14 cellular contexts compared by ENCODE assay signal in the genomic region with DNA sequence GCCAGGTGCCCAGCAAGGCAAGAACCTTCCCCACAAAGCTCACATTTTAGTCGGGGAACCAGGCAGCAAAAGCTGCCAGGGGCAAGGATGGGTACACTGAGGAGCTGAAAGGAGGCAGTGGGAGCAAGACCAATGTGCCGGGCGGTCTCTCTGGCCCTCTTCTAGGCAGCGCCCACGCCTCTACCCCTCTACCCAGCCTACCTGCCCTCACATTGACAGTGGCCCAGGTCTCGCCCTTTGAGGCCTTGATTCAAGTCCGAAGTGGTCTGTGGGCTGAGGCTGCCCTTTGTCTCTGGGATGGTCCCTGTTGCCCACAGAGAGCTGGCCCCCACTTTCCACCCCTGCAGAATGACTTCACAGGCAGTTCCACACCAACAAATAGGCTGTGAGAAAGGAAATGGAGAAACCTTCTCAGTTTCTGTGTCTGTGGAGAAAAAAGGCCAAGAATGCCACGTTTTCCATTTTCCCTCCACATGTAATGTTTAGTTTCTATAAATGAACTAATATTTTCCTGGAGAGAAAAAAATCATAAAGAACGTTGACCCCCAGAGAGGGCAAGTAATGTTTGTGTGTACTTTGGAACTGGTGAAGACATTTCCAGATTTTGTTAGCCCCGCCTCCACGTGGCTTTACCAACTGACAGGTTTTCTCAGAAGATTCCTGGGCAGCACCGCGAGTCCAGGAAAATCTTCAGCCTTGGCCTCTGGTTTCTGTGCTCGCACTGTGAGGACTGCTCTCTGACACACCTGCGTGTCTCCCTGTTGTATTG. TPM values are rescaled to one million over a fixed set of nuclear protein-coding genes. Genes with fewer than 3 reads are reported as not detected.
DNase-seq lines count a peak whose midpoint lies in the region; ATAC-seq and TF ChIP-seq lines count a peak whose summit lies in the region.
"Had no signal": no experiment of that assay in that cellular context is flagged by ENCODE, and none has a peak within 500 bp of the region (broad histone marks: within the 10 kb centered on the region; RNA-seq: fewer than 3 reads in every experiment).

No MANE protein-coding gene starts in this region.

- no peak overlapping the region for H3K23ac ChIP-seq in neuronal stem cell (ENCODE audit: low read depth, low read length, poor library complexity)

- TF ChIP-seq CTCF in right atrium auricular region (IDR thresholded peaks at IDR 0.05) (no peak), endodermal cell (conservative IDR thresholded peaks at IDR 0.05) (no peak)

- H3K36me3 ChIP-seq in right atrium auricular region (no peaks in the 10 kb centered on the region), endodermal cell (ENCODE audit: control insufficient read depth, insufficient read depth, low read length) (no peaks in the 10 kb centered on the region), neuronal stem cell (replicated peaks in 1 of 2; ENCODE audit: control insufficient read depth in 2 of 2, insufficient read depth in 2 of 2, low read length in 2 of 2) (no peaks in the 10 kb centered on the region)

- H3K4me3 Mint-ChIP-seq in endodermal cell: no peak overlapping the region
- H3K4me3 Mint-ChIP-seq: activated T-helper 1 cell treated with anti-CD3 and anti-CD28 coated beads, Interleukin-12 subunit alpha, Interleukin-12 subunit beta, Interleukin-2, Interleukin-4 antibody, amounts not matched to agents 30 ng/mL and 10 ng/mL and 1 ng/mL, durations not matched to agents 14 hours and 24 hours and 36 hours; IgD-negative memory B cell; natural killer cell; stimulated activated naive B cell treated with anti-CD40 and anti-IgM and Interleukin-4, amounts not matched to agents 10 μg/mL and 1 μg/mL and 100 μg/mL, for 72 hours; T-helper 2 cell treated with Interferon-gamma antibody and Interleukin-4, amounts not matched to agents 5 μg/mL and 100 μg/mL, for 36 hours had no signal

- no peak overlapping the region for H3K4ac ChIP-seq in neuronal stem cell (ENCODE audit: low read length)

- peak; percentile 50 for DNase-seq in right atrium auricular region (ENCODE audit: low spot score)
- DNase-seq in right cardiac atrium: no peak
- peak; percentile 44 for DNase-seq in endodermal cell
- DNase-seq in neuronal stem cell (ENCODE audit: low spot score): no peak
- no peak for DNase-seq in NK-92 treated with Interleukin-12 subunit alpha and Interleukin-12 subunit beta, amount 100 ng/mL, for 24 hours (lab: John Stamatoyannopoulos, UW)
- DNase-seq in epidermal melanocyte (ENCODE audit: insufficient read length, low spot score): no peak
- DNase-seq in cortex of kidney (lab: John Stamatoyannopoulos, UW): no peak
- DNase-seq: natural killer cell; SHP77; stimulated activated naive B cell treated with anti-CD40 and anti-IgM and Interleukin-4, amounts not matched to agents 10 μg/mL and 1 μg/mL and 100 μg/mL, for 72 hours had no signal

- H3K27me3 Mint-ChIP-seq in endodermal cell (ENCODE audit: insufficient read depth): no peaks in the 10 kb centered on the region
- H3K27me3 Mint-ChIP-seq: IgD-negative memory B cell; stimulated activated naive B cell treated with anti-CD40 and anti-IgM and Interleukin-4, amounts not matched to agents 10 μg/mL and 1 μg/mL and 100 μg/mL, for 72 hours had no signal

- WGBS in right cardiac atrium: 83% methylated on average over 15 of the region's 15 CpGs
- WGBS in endodermal cell (ENCODE audit: insufficient coverage in 1 of 2, insufficient read length in 1 of 2), 2 experiments: 93 to 97% methylated on average over 6 to 14 of the region's 15 CpGs
- no CpG with 5 or more reads among the region's 15 CpGs for WGBS in neuronal stem cell (ENCODE audit: extremely low coverage in 2 of 2, insufficient read length in 2 of 2, insufficient replicate concordance in 1 of 2), 2 donors

- H3K9me3 ChIP-seq in right atrium auricular region: no peaks in the 10 kb centered on the region
- H3K9me3 ChIP-seq in right cardiac atrium (ENCODE audit: control insufficient read depth, low read length): no peaks in the 10 kb centered on the region
- no peaks in the 10 kb centered on the region for H3K9me3 ChIP-seq in endodermal cell (ENCODE audit: control insufficient read depth, low read length)
- no peaks in the 10 kb centered on the region for H3K9me3 ChIP-seq in neuronal stem cell (replicated peaks in 1 of 2; ENCODE audit: control insufficient read depth in 2 of 2, insufficient read depth in 1 of 2, low read depth in 1 of 2, low read length in 2 of 2)

- H3K4me1 ChIP-seq in right atrium auricular region (peaks cover 0 to 33% of the 10 kb centered on the region in 2 donors), right cardiac atrium (ENCODE audit: control insufficient read depth, insufficient read depth, low read length) (no peaks in the 10 kb centered on the region), endodermal cell (ENCODE audit: control insufficient read depth, insufficient read depth, low read length) (no peaks in the 10 kb centered on the region), neuronal stem cell (ENCODE audit: control insufficient read depth in 2 of 2, insufficient read depth in 1 of 2, low read depth in 1 of 2, low read length in 2 of 2) (peaks cover 0 to 7% of the 10 kb centered on the region in 2 donors)

- H3K27ac ChIP-seq in right atrium auricular region (peak overlapping the region in 1 of 2 donors; percentile 24), right cardiac atrium (ENCODE audit: low read length) (no peak overlapping the region), endodermal cell (ENCODE audit: low read depth, low read length) (no peak overlapping the region), neuronal stem cell (replicated peaks; ENCODE audit: low read length) (no peak overlapping the region)

- H3K9me3 Mint-ChIP-seq in endodermal cell: no peaks in the 10 kb centered on the region
- H3K9me3 Mint-ChIP-seq: activated T-helper 1 cell treated with anti-CD3 and anti-CD28 coated beads, Interleukin-12 subunit alpha, Interleukin-12 subunit beta, Interleukin-2, Interleukin-4 antibody, amounts not matched to agents 30 ng/mL and 10 ng/mL and 1 ng/mL, durations not matched to agents 14 hours and 24 hours and 36 hours; IgD-negative memory B cell; natural killer cell; stimulated activated naive B cell treated with anti-CD40 and anti-IgM and Interleukin-4, amounts not matched to agents 10 μg/mL and 1 μg/mL and 100 μg/mL, for 72 hours; T-helper 2 cell treated with Interferon-gamma antibody and Interleukin-4, amounts not matched to agents 5 μg/mL and 100 μg/mL, for 36 hours had no signal

- H3K4me3 ChIP-seq in right atrium auricular region (no peak overlapping the region), right cardiac atrium (ENCODE audit: low read length) (no peak overlapping the region), endodermal cell (ENCODE audit: low read length) (no peak overlapping the region), neuronal stem cell (ENCODE audit: low read length in 2 of 2) (peak overlapping the region in 1 of 2 donors; percentile 53)

- peak overlapping the region; percentile 55 for H3K27ac Mint-ChIP-seq in endodermal cell
- H3K27ac Mint-ChIP-seq: activated T-helper 1 cell treated with anti-CD3 and anti-CD28 coated beads, Interleukin-12 subunit alpha, Interleukin-12 subunit beta, Interleukin-2, Interleukin-4 antibody, amounts not matched to agents 30 ng/mL and 10 ng/mL and 1 ng/mL, durations not matched to agents 14 hours and 24 hours and 36 hours; IgD-negative memory B cell; natural killer cell; stimulated activated naive B cell treated with anti-CD40 and anti-IgM and Interleukin-4, amounts not matched to agents 10 μg/mL and 1 μg/mL and 100 μg/mL, for 72 hours; T-helper 2 cell treated with Interferon-gamma antibody and Interleukin-4, amounts not matched to agents 5 μg/mL and 100 μg/mL, for 36 hours had no signal

- no peak overlapping the region for H3K14ac ChIP-seq in neuronal stem cell (ENCODE audit: low read length)

- H2BK15ac ChIP-seq in neuronal stem cell (ENCODE audit: low read length): no peak overlapping the region

- H3K27me3 ChIP-seq in right atrium auricular region (no peaks in the 10 kb centered on the region), right cardiac atrium (ENCODE audit: control insufficient read depth, insufficient read depth) (no peaks in the 10 kb centered on the region), endodermal cell (ENCODE audit: control insufficient read depth, insufficient read depth, low read length, poor library complexity, severe bottlenecking) (no peaks in the 10 kb centered on the region), neuronal stem cell (ENCODE audit: control insufficient read depth in 3 of 3, insufficient read depth in 3 of 3, low read depth in 1 of 3, low read length in 3 of 3) (no peaks in the 10 kb centered on the region)

- H3K18ac ChIP-seq in neuronal stem cell (ENCODE audit: low read length): no peak overlapping the region

- no peak overlapping the region for H4K8ac ChIP-seq in neuronal stem cell (ENCODE audit: low read depth, low read length)

- no peaks in the 10 kb centered on the region for H3K79me1 ChIP-seq in neuronal stem cell (ENCODE audit: low read depth, low read length)

- no peak overlapping the region for H2BK120ac ChIP-seq in neuronal stem cell (ENCODE audit: low read depth, low read length)

- no peak overlapping the region for H2AFZ ChIP-seq in neuronal stem cell (ENCODE audit: low read length)

- no peak overlapping the region for H2BK12ac ChIP-seq in neuronal stem cell (ENCODE audit: low read length)

- no peak overlapping the region for H4K91ac ChIP-seq in neuronal stem cell (ENCODE audit: low read depth, low read length, poor library complexity)

- H3K4me1 Mint-ChIP-seq in endodermal cell: peaks cover 14% of the 10 kb centered on the region
- H3K4me1 Mint-ChIP-seq: IgD-negative memory B cell; natural killer cell; stimulated activated naive B cell treated with anti-CD40 and anti-IgM and Interleukin-4, amounts not matched to agents 10 μg/mL and 1 μg/mL and 100 μg/mL, for 72 hours had no signal

- no peak overlapping the region for H3K4me2 ChIP-seq in neuronal stem cell (ENCODE audit: insufficient read depth, low read length, poor library complexity, severe bottlenecking)

- no peaks in the 10 kb centered on the region for H3K36me3 Mint-ChIP-seq in endodermal cell (ENCODE audit: low read depth)
- H3K36me3 Mint-ChIP-seq: natural killer cell had no signal

- peak overlapping the region; percentile 67 for H2AK5ac ChIP-seq in neuronal stem cell (ENCODE audit: low read depth, low read length)

- ATAC-seq in right cardiac atrium (no peak), GM18858 (IDR thresholded peaks at IDR 0.05; ENCODE audit: unreplicated experiment) (no peak)
- ATAC-seq: natural killer cell; stimulated activated naive B cell treated with anti-CD40 and anti-IgM and Interleukin-4, amounts not matched to agents 10 μg/mL and 1 μg/mL and 100 μg/mL, for 72 hours had no signal

- H3K9ac ChIP-seq in endodermal cell (ENCODE audit: extremely low read depth, low read length, poor library complexity, severe bottlenecking) (no peak overlapping the region), neuronal stem cell (ENCODE audit: low read depth, low read length, poor library complexity) (no peak overlapping the region)

- peak overlapping the region; percentile 45 for H2BK5ac ChIP-seq in neuronal stem cell (ENCODE audit: low read length)

- intact Hi-C loops in right cardiac atrium (cut with DNase I): loop anchor here in 1 of 4 donors (10.0 kb wide), 1 partner anchor 55 kb away; the partner anchor contains the start of gene ANGPTL2

RNA-seq across cellular contexts. Expression of gene ANGPTL2, which starts 57.4 kb away (rescaled TPM):
- total RNA-seq in right atrium auricular region: 10 to 100 TPM; 42.8 to 55.8 TPM
- 10 to 100 TPM; 33.8 to 69.5 (median 47.2) TPM for total RNA-seq in right cardiac atrium
- 26.7 TPM for polyA plus RNA-seq in right cardiac atrium
- 10 to 100 TPM; 14.8 to 17.1 TPM for total RNA-seq in endodermal cell
- polyA plus RNA-seq in endodermal cell (2013, experiment 1 of 2): 19.1 TPM
- 21.2 TPM for polyA plus RNA-seq in endodermal cell (2013, experiment 2 of 2)
- polyA plus RNA-seq in neuronal stem cell (2013, experiment 1 of 2): 13.6 TPM
- polyA plus RNA-seq in neuronal stem cell (2013, experiment 2 of 2): 14.2 TPM
- total RNA-seq: activated T-helper 1 cell treated with anti-CD3 and anti-CD28 coated beads, Interleukin-12 subunit alpha, Interleukin-12 subunit beta, Interleukin-2, Interleukin-4 antibody, amounts not matched to agents 30 ng/mL and 10 ng/mL and 1 ng/mL, durations not matched to agents 14 hours and 24 hours and 36 hours; natural killer cell had no signal

Comparison
In these comparisons a context has a peak if more than half of its experiments do, and no peak if none do; other contexts are left out.
1. DNase-seq: peak in right atrium auricular region (single experiment) and endodermal cell (single experiment); none in right cardiac atrium (0 of 3), neuronal stem cell (single experiment), NK-92 treated with Interleukin-12 subunit alpha and Interleukin-12 subunit beta, amount 100 ng/mL, for 24 hours (single experiment), epidermal melanocyte (single experiment) and cortex of kidney (single experiment).